Comparison of ENCODE assay signal across 13 cellular contexts in the genomic region with DNA sequence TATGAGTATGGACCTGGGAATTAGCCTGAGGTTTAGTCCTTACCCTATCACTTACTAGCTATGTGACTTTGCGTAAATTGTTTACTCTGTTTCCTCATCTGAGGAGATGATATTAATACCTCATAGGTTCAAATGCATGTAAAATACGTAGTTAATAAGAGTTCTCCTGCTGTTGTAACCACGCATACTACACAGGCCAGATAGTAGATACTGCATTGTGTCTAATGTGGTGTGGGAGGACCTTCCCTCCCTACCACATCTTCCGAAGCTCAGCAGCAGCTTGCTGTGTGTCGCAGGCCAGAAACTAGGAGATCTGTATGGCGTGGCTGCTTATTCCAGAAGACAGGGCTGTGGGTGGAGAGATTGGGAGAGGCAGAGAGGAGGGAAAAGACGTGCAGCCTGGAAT. TPM values are rescaled to one million over a fixed set of nuclear protein-coding genes. Genes with fewer than 3 reads are reported as not detected.
DNase-seq lines count a peak whose midpoint lies in the region; ATAC-seq, FAIRE-seq and TF ChIP-seq lines count a peak whose summit lies in the region.
"Had no signal": no experiment of that assay in that cellular context is flagged by ENCODE, and none has a peak within 500 bp of the region (broad histone marks: within the 10 kb centered on the region; RNA-seq: fewer than 3 reads in every experiment).

No MANE protein-coding gene starts in this region.

- peak overlapping the region; percentile 40 for H2BK15ac ChIP-seq in mesenchymal stem cell (ENCODE audit: low read depth, poor library complexity, severe bottlenecking)

- H3K9me3 ChIP-seq in HepG2 (ENCODE audit: low read length) (no peaks in the 10 kb centered on the region), right lobe of liver (no peaks in the 10 kb centered on the region), colonic mucosa (no peaks in the 10 kb centered on the region), mesenchymal stem cell (ENCODE audit: control insufficient read depth, low read length) (no peaks in the 10 kb centered on the region)
- H3K9me3 ChIP-seq: esophagus muscularis mucosa, transverse colon had no signal

- H3K4me2 ChIP-seq in HepG2 (ENCODE audit: low read depth, low read length) (no peak overlapping the region), mesenchymal stem cell (ENCODE audit: low read length, poor library complexity, severe bottlenecking) (no peak overlapping the region)

- BruUV-seq in HepG2 (replicated peaks; lab: Mats Ljungman, UMichigan), result no TSS peak

- H4K91ac ChIP-seq in mesenchymal stem cell (ENCODE audit: low read length), result no peak overlapping the region

- no peak overlapping the region for H3K4me3 ChIP-seq in HepG2 (replicated peaks in 1 of 3; ENCODE audit: insufficient read depth in 1 of 3, low read depth in 2 of 3, low read length in 3 of 3)
- no peak overlapping the region for H3K4me3 ChIP-seq in right lobe of liver
- no peak overlapping the region for H3K4me3 ChIP-seq in colonic mucosa
- no peak overlapping the region for H3K4me3 ChIP-seq in mesenchymal stem cell (ENCODE audit: insufficient read depth in 1 of 2, low read depth in 1 of 2, low read length in 2 of 2)
- H3K4me3 ChIP-seq: esophagus muscularis mucosa, transverse colon had no signal

- WGBS in HepG2 (ENCODE audit: low lambda C conversion rate), result 96% methylated on average over 7 of the region's 7 CpGs
- WGBS in right lobe of liver (ENCODE audit: insufficient coverage, low coverage, low lambda C conversion rate, missing lambda C conversion rate), result 96% methylated on average over 7 of the region's 7 CpGs
- WGBS in mesenchymal stem cell, result 47% methylated on average over 4 of the region's 7 CpGs

- H3K27me3 ChIP-seq in HepG2 (ENCODE audit: control insufficient read depth in 1 of 2, insufficient read depth in 2 of 2, low read length in 2 of 2) (no peaks in the 10 kb centered on the region), right lobe of liver (no peaks in the 10 kb centered on the region), colonic mucosa (no peaks in the 10 kb centered on the region), mesenchymal stem cell (ENCODE audit: control insufficient read depth in 1 of 2, insufficient read depth in 1 of 2, low read length in 2 of 2) (no peaks in the 10 kb centered on the region)
- H3K27me3 ChIP-seq: esophagus muscularis mucosa, transverse colon had no signal

- H3K4ac ChIP-seq in mesenchymal stem cell (ENCODE audit: low read depth in 1 of 2, low read length in 2 of 2), result no peak overlapping the region

- intact Hi-C loops in HepG2 (cut with micrococcal nuclease; ENCODE audit: unreplicated experiment), result no loop called here
- intact Hi-C loops in right lobe of liver (cut with DNase I), result no loop called here
- intact Hi-C loops in colonic mucosa (cut with DNase I), result no loop called here

- peak overlapping the region; percentile 90 for H4K8ac ChIP-seq in mesenchymal stem cell (ENCODE audit: low read length)

- POLR2A ChIA-PET in HepG2 (lab: Yijun Ruan, JAX), result no interaction called here

- H2BK12ac ChIP-seq in mesenchymal stem cell (ENCODE audit: low read length in 2 of 2), result peak overlapping the region in 1 of 2 experiments; percentile 96

- CTCF ChIA-PET in HepG2 (lab: Yijun Ruan, JAX; ENCODE audit: low intra/inter-chr PET ratio, low total read pairs), result no interaction called here

- no peak overlapping the region for H3K23ac ChIP-seq in mesenchymal stem cell (ENCODE audit: low read length in 2 of 2)

- TF ChIP-seq POLR2A in HepG2 (IDR thresholded peaks at IDR 0.05; ENCODE audit: insufficient read depth in 1 of 2, low read depth in 2 of 2, low read length in 2 of 2) (no peak), right lobe of liver (IDR thresholded peaks at IDR 0.05) (no peak), GM12891 (IDR thresholded peaks at IDR 0.05; ENCODE audit: low read depth, low read length) (no peak)

- H3K36me3 ChIP-seq in HepG2 (replicated peaks in 1 of 2; ENCODE audit: control insufficient read depth in 1 of 2, insufficient read depth in 2 of 2, low read length in 2 of 2) (peaks cover 2 to 13% of the 10 kb centered on the region in 2 experiments; a peak in 2 of 5 replicates), right lobe of liver (no peaks in the 10 kb centered on the region), colonic mucosa (no peaks in the 10 kb centered on the region), mesenchymal stem cell (ENCODE audit: control insufficient read depth in 1 of 2, insufficient read depth in 2 of 2, low read depth in 1 of 2, low read length in 2 of 2) (peaks cover 6 to 19% of the 10 kb centered on the region in 2 experiments)
- H3K36me3 ChIP-seq: transverse colon had no signal

- H2BK120ac ChIP-seq in mesenchymal stem cell (ENCODE audit: low read depth, low read length), result no peak overlapping the region

- no peak overlapping the region for H2BK5ac ChIP-seq in mesenchymal stem cell (ENCODE audit: low read depth, low read length, poor library complexity, severe bottlenecking)

- no peak for TF ChIP-seq RAD21 in HepG2 (CRISPR knock-in tag; IDR thresholded peaks at IDR 0.05)

- H2AK5ac ChIP-seq in mesenchymal stem cell (ENCODE audit: low read length, severe bottlenecking), result no peak overlapping the region

- FAIRE-seq in HepG2 (lab: Jason Lieb, UNC) (no peak), GM12891 (lab: Jason Lieb, UNC) (no peak)

- peak overlapping the region; percentile 3 for H3K27ac ChIP-seq in HepG2 (ENCODE audit: extremely low read length, insufficient read depth, low read length)
- no peak overlapping the region for H3K27ac ChIP-seq in right lobe of liver
- peak overlapping the region; percentile 6 for H3K27ac ChIP-seq in colonic mucosa
- no peak overlapping the region for H3K27ac ChIP-seq in mesenchymal stem cell (ENCODE audit: low read length, poor library complexity, severe bottlenecking)

- peaks cover 17% of the 10 kb centered on the region for H3K79me2 ChIP-seq in HepG2 (ENCODE audit: insufficient read depth, low read length)

- no peak overlapping the region for H3K14ac ChIP-seq in mesenchymal stem cell (ENCODE audit: low read length in 2 of 2)

- DNase-seq in HepG2 (ENCODE audit: low spot score) (no peak), right lobe of liver (no peak), colonic mucosa (no peak), mesenchymal stem cell (peak; percentile 82), GM12891 (ENCODE audit: insufficient read length, low spot score) (no peak), AG20443 (ENCODE audit: low spot score) (no peak), mesenteric fat pad (ENCODE audit: low spot score) (no peak)
- DNase-seq: naive B cell, NCI-H1417 treated with DMSO at 0.1 percent for 48 hours, transverse colon had no signal

- H4K20me1 ChIP-seq in HepG2 (ENCODE audit: insufficient read depth, low read length), result no peaks in the 10 kb centered on the region

- ATAC-seq in HepG2, result no peak
- no peak for ATAC-seq in right lobe of liver
- no peak for ATAC-seq in HG03520 (IDR thresholded peaks at IDR 0.05; ENCODE audit: unreplicated experiment)

- no peak overlapping the region for H3K9ac ChIP-seq in HepG2 (ENCODE audit: insufficient read depth, low read depth, low read length)
- no peak overlapping the region for H3K9ac ChIP-seq in colonic mucosa (ENCODE audit: low read depth in 2 of 2, low read length in 2 of 2)
- no peak overlapping the region for H3K9ac ChIP-seq in mesenchymal stem cell (ENCODE audit: low read length)

- TF ChIP-seq CTCF in HepG2 (CRISPR knock-in tag; IDR thresholded peaks at IDR 0.05) (no peak), right lobe of liver (IDR thresholded peaks at IDR 0.05) (no peak), colonic mucosa (IDR thresholded peaks at IDR 0.05) (no peak)

- no peak overlapping the region for H3K18ac ChIP-seq in mesenchymal stem cell (ENCODE audit: low read depth in 1 of 2, low read length in 2 of 2)

- H3K79me1 ChIP-seq in mesenchymal stem cell (replicated peaks; ENCODE audit: low read length, poor library complexity, severe bottlenecking), result peaks cover 18% of the 10 kb centered on the region

- TF ChIP-seq EP300 in HepG2 (IDR thresholded peaks at IDR 0.05; ENCODE audit: low read depth in 2 of 2, low read length in 2 of 2) (no peak), HepG2 (CRISPR knock-in tag; IDR thresholded peaks at IDR 0.05; ENCODE audit: borderline replicate concordance) (no peak)

- H2AFZ ChIP-seq in HepG2 (ENCODE audit: low read length), result no peak overlapping the region
- H2AFZ ChIP-seq in mesenchymal stem cell (ENCODE audit: low read depth, low read length), result no peak overlapping the region

- in situ Hi-C loops in HepG2 (cut with HindIII; ENCODE audit: extremely low pct_ligation_motif_present, low pct_unique_long_range_greater_than_20kb), result no loop called here

- peaks cover 13% of the 10 kb centered on the region for H3K4me1 ChIP-seq in HepG2 (ENCODE audit: insufficient read depth, low read length)
- no peaks in the 10 kb centered on the region for H3K4me1 ChIP-seq in right lobe of liver
- no peaks in the 10 kb centered on the region for H3K4me1 ChIP-seq in colonic mucosa
- peaks cover 3% of the 10 kb centered on the region for H3K4me1 ChIP-seq in mesenchymal stem cell (ENCODE audit: control insufficient read depth, insufficient read depth, low read depth, low read length)
- H3K4me1 ChIP-seq: esophagus muscularis mucosa had no signal

RNA-seq across cellular contexts. Expression of a gene that starts 23.0 kb away (rescaled TPM):
- total RNA-seq in HepG2 (2016; rRNA removed; fragmentation: Illumina TruSeq; extraction: Trizol) (32.8 and 48.3 TPM in 2 replicates), right lobe of liver (10 to 100 TPM in 1 of 6 experiments, 1 to 10 TPM in 5; 4.0 to 10.3 (median 6.0) TPM), colonic mucosa (10 to 100 TPM; 18.7 to 20.5 TPM), mesenteric fat pad (14.8 TPM)
- total RNA-seq in HepG2 (2016; cell fraction: cytosol; rRNA removed; fragmentation: Illumina TruSeq; extraction: Trizol; ENCODE audit: low read depth), result 3.7 and 6.0 TPM in 2 replicates
- total RNA-seq in HepG2 (2016; cell fraction: insoluble cytoplasmic fraction; rRNA removed; fragmentation: Illumina TruSeq; extraction: Trizol), result 34.9 and 50.9 TPM in 2 replicates
- total RNA-seq in HepG2 (2016; cell fraction: membrane; rRNA removed; fragmentation: Illumina TruSeq; extraction: Trizol), result 12.3 and 12.5 TPM in 2 replicates
- 21.0 and 24.0 TPM in 2 replicates for total RNA-seq in HepG2 (2016; cell fraction: nucleus; rRNA removed; fragmentation: Illumina TruSeq; extraction: Trizol)
- polyA plus RNA-seq in HepG2 (2011; rRNA removed), result 8.5 and 10.6 TPM in 2 replicates
- 6.8 and 8.9 TPM in 2 replicates for polyA plus RNA-seq in HepG2 (2011; cell fraction: cytosol; rRNA removed)
- 2.5 and 3.7 TPM in 2 replicates for polyA plus RNA-seq in HepG2 (2011; cell fraction: nucleus; rRNA removed)
- 15.5 and 16.7 TPM in 2 replicates for polyA plus RNA-seq in HepG2 (2012)
- 3.1 and 3.2 TPM in 2 replicates for polyA plus RNA-seq in HepG2 (2016; cell fraction: cytosol; fragmentation: Illumina TruSeq; extraction: Trizol; ENCODE audit: low read depth)
- polyA plus RNA-seq in HepG2 (2016; cell fraction: insoluble cytoplasmic fraction; fragmentation: Illumina TruSeq; extraction: Trizol; ENCODE audit: low read depth), result 44.7 and 48.6 TPM in 2 replicates
- polyA plus RNA-seq in HepG2 (2016; cell fraction: membrane; fragmentation: Illumina TruSeq; extraction: Trizol; ENCODE audit: low read depth), result 6.9 and 7.2 TPM in 2 replicates
- polyA plus RNA-seq in HepG2 (2016; cell fraction: nucleus; fragmentation: Illumina TruSeq; extraction: Trizol; ENCODE audit: insufficient read depth, low read depth), result 17.9 and 21.2 TPM in 2 replicates
- polyA minus RNA-seq in HepG2 (2011; rRNA and poly(A)+ RNA removed; ENCODE audit: low replicate concordance), result 2.7 and 3.2 TPM in 2 replicates
- 7.3 and 10.5 TPM in 2 replicates for polyA minus RNA-seq in HepG2 (2011; cell fraction: cytosol; rRNA and poly(A)+ RNA removed)
- 17.1 and 17.2 TPM in 2 replicates for polyA minus RNA-seq in HepG2 (2011; cell fraction: nucleus; rRNA and poly(A)+ RNA removed)
- polyA plus RNA-seq in mesenchymal stem cell (2013, experiment 1 of 2), result 21.8 TPM
- polyA plus RNA-seq in mesenchymal stem cell (2013, experiment 2 of 2), result 21.1 TPM
- polyA plus RNA-seq in GM12891 (2012; ENCODE audit: low read depth, missing spikeins), result 10.7 TPM

RNA-seq across cellular contexts. Expression of a gene that starts 57.5 kb away (rescaled TPM):
- total RNA-seq in HepG2 (2016; rRNA removed; fragmentation: Illumina TruSeq; extraction: Trizol) (not detected in 2 replicates), right lobe of liver (not detected), colonic mucosa (under 1 TPM; 0.58 to 0.84 TPM), mesenteric fat pad (not detected)
- total RNA-seq in HepG2 (2016; cell fraction: cytosol; rRNA removed; fragmentation: Illumina TruSeq; extraction: Trizol; ENCODE audit: low read depth), result not detected in 2 replicates
- not detected in 2 replicates for total RNA-seq in HepG2 (2016; cell fraction: insoluble cytoplasmic fraction; rRNA removed; fragmentation: Illumina TruSeq; extraction: Trizol)
- total RNA-seq in HepG2 (2016; cell fraction: membrane; rRNA removed; fragmentation: Illumina TruSeq; extraction: Trizol), result not detected in 2 replicates
- total RNA-seq in HepG2 (2016; cell fraction: nucleus; rRNA removed; fragmentation: Illumina TruSeq; extraction: Trizol), result not detected in 2 replicates
- not detected in 2 replicates for polyA plus RNA-seq in HepG2 (2011; rRNA removed)
- polyA plus RNA-seq in HepG2 (2011; cell fraction: cytosol; rRNA removed), result not detected in 2 replicates
- polyA plus RNA-seq in HepG2 (2011; cell fraction: nucleus; rRNA removed), result not detected in 2 replicates
- not detected in 2 replicates for polyA plus RNA-seq in HepG2 (2012)
- not detected in 2 replicates for polyA plus RNA-seq in HepG2 (2016; cell fraction: cytosol; fragmentation: Illumina TruSeq; extraction: Trizol; ENCODE audit: low read depth)
- not detected in 2 replicates for polyA plus RNA-seq in HepG2 (2016; cell fraction: insoluble cytoplasmic fraction; fragmentation: Illumina TruSeq; extraction: Trizol; ENCODE audit: low read depth)
- not detected in 2 replicates for polyA plus RNA-seq in HepG2 (2016; cell fraction: membrane; fragmentation: Illumina TruSeq; extraction: Trizol; ENCODE audit: low read depth)
- polyA plus RNA-seq in HepG2 (2016; cell fraction: nucleus; fragmentation: Illumina TruSeq; extraction: Trizol; ENCODE audit: insufficient read depth, low read depth), result not detected in 2 replicates
- not detected in 2 replicates for polyA minus RNA-seq in HepG2 (2011; rRNA and poly(A)+ RNA removed; ENCODE audit: low replicate concordance)
- polyA minus RNA-seq in HepG2 (2011; cell fraction: cytosol; rRNA and poly(A)+ RNA removed), result not detected in 2 replicates
- not detected in 2 replicates for polyA minus RNA-seq in HepG2 (2011; cell fraction: nucleus; rRNA and poly(A)+ RNA removed)
- not detected for polyA plus RNA-seq in mesenchymal stem cell (2013, experiment 1 of 2)
- not detected for polyA plus RNA-seq in mesenchymal stem cell (2013, experiment 2 of 2)
- polyA plus RNA-seq in GM12891 (2012; ENCODE audit: low read depth, missing spikeins), result not detected
- total RNA-seq: esophagus muscularis mucosa, skeletal muscle tissue had no signal

Comparison
In these comparisons a context has a peak if more than half of its experiments do, and no peak if none do; other contexts are left out.
1. H3K27ac ChIP-seq: peak in HepG2 (single experiment) and colonic mucosa (single experiment); none in right lobe of liver (0 of 3) and mesenchymal stem cell (single experiment).